11 cellular contexts compared by ENCODE assay signal in genomic region chr14:90512332-90512951, GRCh38.
DNase-seq lines count a peak whose midpoint lies in the region; ATAC-seq and TF ChIP-seq lines count a peak whose summit lies in the region.
"Had no signal": no experiment of that assay in that cellular context is flagged by ENCODE, and none has a peak within 500 bp of the region (broad histone marks: within the 10 kb centered on the region; RNA-seq: fewer than 3 reads in every experiment).

No MANE protein-coding gene starts in this region.

- ATAC-seq in natural killer cell (no peak), HG03039 (IDR thresholded peaks at IDR 0.05; ENCODE audit: unreplicated experiment) (no peak)

- peaks cover 11 to 26% of the 10 kb centered on the region in 2 donors for H3K27me3 Mint-ChIP-seq in natural killer cell (ENCODE audit: low read depth in 2 of 2)

- intact Hi-C loops in natural killer cell (cut with micrococcal nuclease): no loop called here

- H3K9me3 Mint-ChIP-seq in natural killer cell: no peaks in the 10 kb centered on the region

- H3K27ac Mint-ChIP-seq in natural killer cell: no peak overlapping the region

- no peaks in the 10 kb centered on the region for H3K4me1 Mint-ChIP-seq in natural killer cell

- TF ChIP-seq CTCF in natural killer cell (IDR thresholded peaks at IDR 0.05): no peak

- H3K4me1 ChIP-seq in duodenal mucosa (ENCODE audit: control insufficient read depth in 1 of 2, insufficient read depth in 2 of 2, low read length in 2 of 2) (peaks cover 63 to 69% of the 10 kb centered on the region in 2 donors), mucosa of rectum (ENCODE audit: control insufficient read depth in 2 of 2, insufficient read depth in 2 of 2, low read length in 2 of 2) (peaks cover 37 to 61% of the 10 kb centered on the region in 2 donors)

- no peak overlapping the region for H3K4me3 ChIP-seq in duodenal mucosa (ENCODE audit: low read depth in 1 of 2, low read length in 2 of 2)
- no peak overlapping the region for H3K4me3 ChIP-seq in mucosa of rectum (ENCODE audit: low read length in 2 of 2)
- H3K4me3 ChIP-seq: thoracic aorta had no signal

- DNase-seq in NCI-H1092 treated with DMSO at 0.1 percent for 48 hours (lab: John Stamatoyannopoulos, UW) (peak; percentile 32), NCI-H1092 (lab: John Stamatoyannopoulos, UW) (no peak), natural killer cell (no peak), NCI-H2196 treated with DMSO at 0.1 percent for 48 hours (lab: John Stamatoyannopoulos, UW; ENCODE audit: unreplicated experiment) (no peak)
- DNase-seq: mesendoderm, T-helper 9 cell had no signal

- H3K27ac ChIP-seq in duodenal mucosa (ENCODE audit: low read depth, low read length) (peak overlapping the region; percentile 85), mucosa of rectum (ENCODE audit: low read depth in 2 of 2, low read length in 2 of 2) (peak overlapping the region; percentile 91 to 92), temporal lobe (ENCODE audit: low read depth, low read length) (peak overlapping the region; percentile 100)

- H3K9me3 ChIP-seq in duodenal mucosa (ENCODE audit: control insufficient read depth in 1 of 2, low read length in 2 of 2) (no peaks in the 10 kb centered on the region), mucosa of rectum (ENCODE audit: control insufficient read depth in 2 of 2, low read length in 2 of 2) (no peaks in the 10 kb centered on the region)
- H3K9me3 ChIP-seq: thoracic aorta had no signal

- H3K4me3 Mint-ChIP-seq in natural killer cell: no peak overlapping the region

- H3K27me3 ChIP-seq in duodenal mucosa (ENCODE audit: control insufficient read depth in 1 of 2, insufficient read depth in 2 of 2, low read length in 2 of 2) (no peaks in the 10 kb centered on the region), mucosa of rectum (ENCODE audit: control insufficient read depth in 2 of 2, insufficient read depth in 2 of 2, low read length in 2 of 2) (no peaks in the 10 kb centered on the region)

- H3K9ac ChIP-seq in duodenal mucosa (ENCODE audit: low read depth in 1 of 2, low read length in 2 of 2) (peak overlapping the region; percentile 60 to 69), mucosa of rectum (ENCODE audit: low read depth in 1 of 2, low read length in 2 of 2) (peak overlapping the region; percentile 44 to 64)

- no peaks in the 10 kb centered on the region for H3K36me3 Mint-ChIP-seq in natural killer cell

- H3K36me3 ChIP-seq in duodenal mucosa (ENCODE audit: control insufficient read depth in 1 of 2, insufficient read depth in 2 of 2, low read length in 2 of 2) (no peaks in the 10 kb centered on the region), mucosa of rectum (ENCODE audit: control insufficient read depth in 2 of 2, insufficient read depth in 2 of 2, low read length in 2 of 2) (no peaks in the 10 kb centered on the region)
- H3K36me3 ChIP-seq: thoracic aorta had no signal
